Comparison of ENCODE assay signal across 8 cellular contexts in genomic region chr3:51670053-51670666, GRCh38. TPM values are rescaled to one million over a fixed set of nuclear protein-coding genes. Genes with fewer than 3 reads are reported as not detected.
DNase-seq lines count a peak whose midpoint lies in the region; ATAC-seq and TF ChIP-seq lines count a peak whose summit lies in the region.

No MANE protein-coding gene starts in this region.

- DNase-seq in heart right ventricle, result no peak
- DNase-seq in Right ventricle myocardium superior, result no peak
- DNase-seq in activated naive CD8-positive, alpha-beta T cell treated with anti-CD3 and anti-CD28 coated beads, Interleukin-2, amount 50 U/mL, for 24 hours, result no peak
- peak; percentile 62 for DNase-seq in mesenteric fat pad (ENCODE audit: low spot score)
- DNase-seq in upper lobe of right lung, result peak; percentile 46
- DNase-seq in hippocampal formation (lab: John Stamatoyannopoulos, UW), result no peak

- no peaks in the 10 kb centered on the region for H3K27me3 Mint-ChIP-seq in activated naive CD8-positive, alpha-beta T cell treated with anti-CD3 and anti-CD28 coated beads, Interleukin-2, amount 50 U/mL, for 24 hours

- H3K9me3 ChIP-seq in heart right ventricle, result no peaks in the 10 kb centered on the region
- H3K9me3 ChIP-seq in upper lobe of right lung, result no peaks in the 10 kb centered on the region

- no peak for TF ChIP-seq CTCF in heart right ventricle (IDR thresholded peaks at IDR 0.05)
- TF ChIP-seq CTCF in upper lobe of right lung (IDR thresholded peaks at IDR 0.05), result no peak

- H3K4me1 ChIP-seq in heart right ventricle (peaks cover 7 to 63% (median 38%) of the 10 kb centered on the region in 9 donors), upper lobe of right lung (peaks cover 38% of the 10 kb centered on the region)

- H3K4me3 Mint-ChIP-seq in activated naive CD8-positive, alpha-beta T cell treated with anti-CD3 and anti-CD28 coated beads, Interleukin-2, amount 50 U/mL, for 24 hours, result peak overlapping the region; percentile 88

- peaks cover 0 to 13% (median 0%) of the 10 kb centered on the region in 9 donors for H3K36me3 ChIP-seq in heart right ventricle
- H3K36me3 ChIP-seq in upper lobe of right lung, result peaks cover 6% of the 10 kb centered on the region

- WGBS in heart right ventricle, 2 donors, result 72 to 76% methylated on average over 11 of the region's 11 CpGs

- H3K4me1 Mint-ChIP-seq in activated naive CD8-positive, alpha-beta T cell treated with anti-CD3 and anti-CD28 coated beads, Interleukin-2, amount 50 U/mL, for 24 hours, result peaks cover 56% of the 10 kb centered on the region

- H3K4me3 ChIP-seq in heart right ventricle (peak overlapping the region in 8 of 10 donors; percentile 80 to 97 (median 88)), upper lobe of right lung (peak overlapping the region; percentile 93)

- H3K9me3 Mint-ChIP-seq in activated naive CD8-positive, alpha-beta T cell treated with anti-CD3 and anti-CD28 coated beads, Interleukin-2, amount 50 U/mL, for 24 hours, result no peaks in the 10 kb centered on the region

- peak overlapping the region; percentile 71 for H3K27ac Mint-ChIP-seq in activated naive CD8-positive, alpha-beta T cell treated with anti-CD3 and anti-CD28 coated beads, Interleukin-2, amount 50 U/mL, for 24 hours

- peaks cover 3% of the 10 kb centered on the region for H3K36me3 Mint-ChIP-seq in activated naive CD8-positive, alpha-beta T cell treated with anti-CD3 and anti-CD28 coated beads, Interleukin-2, amount 50 U/mL, for 24 hours (ENCODE audit: low read depth)

- no peaks in the 10 kb centered on the region for H3K27me3 ChIP-seq in heart right ventricle
- no peaks in the 10 kb centered on the region for H3K27me3 ChIP-seq in upper lobe of right lung

- H3K27ac ChIP-seq in heart right ventricle, result peak overlapping the region in 9 of 10 donors; percentile 93 to 99 (median 97)
- peak overlapping the region; percentile 91 for H3K27ac ChIP-seq in upper lobe of right lung

- intact Hi-C loops in heart right ventricle (cut with DNase I), result loop anchor here in 6 of 10 donors (1.0 to 10.0 kb wide), 5 partner anchors 168 to 283 kb away; partner anchors contain the start of genes DCAF1 (in 3 of the 6), RBM15B (in 3 of the 6) and MANF (in 1 of the 6)
- intact Hi-C loops in Right ventricle myocardium superior (cut with DNase I), result no loop called here
- intact Hi-C loops in upper lobe of right lung (cut with DNase I), result no loop called here

- ATAC-seq in heart right ventricle, result no peak
- ATAC-seq in Right ventricle myocardium superior (ENCODE audit: poor library complexity), result no peak
- no peak for ATAC-seq in activated naive CD8-positive, alpha-beta T cell treated with anti-CD3 and anti-CD28 coated beads, Interleukin-2, amount 50 U/mL, for 24 hours
- ATAC-seq in upper lobe of right lung, result no peak
- ATAC-seq in GM19397 (IDR thresholded peaks at IDR 0.05; ENCODE audit: unreplicated experiment), result no peak
- no peak for ATAC-seq in GM19328 (IDR thresholded peaks at IDR 0.05; ENCODE audit: unreplicated experiment)

RNA-seq across cellular contexts. Expression of gene TEX264, which starts 0.9 kb away (rescaled TPM):
- total RNA-seq in heart right ventricle, result 10 to 100 TPM; 28.4 to 50.1 (median 33.4) TPM
- 10 to 100 TPM; 66.7 to 87.0 TPM for polyA plus RNA-seq in heart right ventricle
- 34.7 TPM for total RNA-seq in Right ventricle myocardium superior
- 35.4 TPM for total RNA-seq in mesenteric fat pad
- total RNA-seq in upper lobe of right lung, result 51.0 TPM

RNA-seq across cellular contexts. Expression of gene GRM2, which starts 36.7 kb away (rescaled TPM):
- under 1 TPM in 9 of 10 donors, not detected in 1; 0.06 to 0.66 (median 0.39) TPM for total RNA-seq in heart right ventricle
- polyA plus RNA-seq in heart right ventricle, result under 1 TPM; 0.04 to 0.37 TPM
- 0.08 TPM for total RNA-seq in Right ventricle myocardium superior
- total RNA-seq in mesenteric fat pad, result 0.22 TPM
- total RNA-seq in upper lobe of right lung, result 0.49 TPM

Comparison
In these comparisons a context has a peak if more than half of its experiments do, and no peak if none do; other contexts are left out.
1. intact Hi-C loops: an anchor here in heart right ventricle (1.0 to 10.0 kb wide); none called in Right ventricle myocardium superior and upper lobe of right lung.
2. DNase-seq: peak in mesenteric fat pad (single experiment) and upper lobe of right lung (single experiment); none in heart right ventricle (0 of 2), Right ventricle myocardium superior (single experiment), activated naive CD8-positive, alpha-beta T cell treated with anti-CD3 and anti-CD28 coated beads, Interleukin-2, amount 50 U/mL, for 24 hours (single experiment) and hippocampal formation (0 of 2).